28 cellular contexts compared by ENCODE assay signal in the genomic region with DNA sequence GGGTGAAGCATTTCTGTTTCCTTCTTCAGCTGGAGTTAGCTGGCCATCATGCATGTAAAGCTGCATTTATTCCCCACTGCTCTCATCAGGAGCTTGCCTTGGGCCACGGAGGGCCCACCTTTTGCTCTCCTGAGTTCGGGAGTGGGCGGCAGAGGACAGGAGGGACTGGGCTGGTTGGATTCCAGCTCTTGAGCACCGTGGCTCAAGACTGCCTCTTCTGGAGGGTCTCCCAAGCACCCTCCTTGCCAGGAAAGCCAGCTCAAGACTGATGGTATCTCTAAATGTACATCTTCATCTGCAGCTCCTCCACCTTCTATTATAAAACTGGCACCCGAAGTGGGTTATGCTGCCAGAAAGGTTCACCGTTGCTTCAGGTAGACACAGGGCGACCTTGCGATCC.
DNase-seq lines count a peak whose midpoint lies in the region; ATAC-seq, FAIRE-seq and TF ChIP-seq lines count a peak whose summit lies in the region.
"Had no signal": no experiment of that assay in that cellular context is flagged by ENCODE, and none has a peak within 500 bp of the region (broad histone marks: within the 10 kb centered on the region; RNA-seq: fewer than 3 reads in every experiment).

No MANE protein-coding gene starts in this region.

- no peaks in the 10 kb centered on the region for H3K9me3 ChIP-seq in H1 (ENCODE audit: insufficient read depth in 2 of 2, low read depth in 1 of 2, low read length in 1 of 2)
- H3K9me3 ChIP-seq: Caco-2 had no signal

- H3K4me1 Mint-ChIP-seq in progenitor cell of endocrine pancreas (ENCODE audit: low read depth), result peaks cover 9% of the 10 kb centered on the region
- H3K4me1 Mint-ChIP-seq in activated naive CD8-positive, alpha-beta T cell treated with anti-CD3 and anti-CD28 coated beads for 36 hours, result peaks cover 5% of the 10 kb centered on the region
- H3K4me1 Mint-ChIP-seq in activated CD4-positive, alpha-beta T cell treated with anti-CD3 and anti-CD28 coated beads, Interleukin-2, amount 10 ng/mL, durations not matched to agents 7 days and 5 days, result no peaks in the 10 kb centered on the region

- CTCF ChIA-PET in H1 (lab: Charles Lee; ENCODE audit: partially characterized antibody), result interaction anchor here (0.6 to 1.7 kb wide), 24 partner anchors 10 to 1155 kb away, joined by 3 to 6 read pairs (median 4); no protein-coding TSS in a partner anchor
- CTCF ChIA-PET in activated CD4-positive, alpha-beta T cell treated with anti-CD3 and anti-CD28 coated beads, Interleukin-2, amount 10 ng/mL, durations not matched to agents 7 days and 5 days (lab: Charles Lee), result no interaction called here

- 67% methylated on average over 8 of the region's 8 CpGs; no CpG with 5 or more reads in 1 of the 2 experiments for WGBS in H1 (ENCODE audit: extremely low coverage in 1 of 2, insufficient coverage in 1 of 2, insufficient read length in 1 of 2, insufficient replicate concordance in 2 of 2, low coverage in 1 of 2, low lambda C conversion rate in 2 of 2, missing lambda C conversion rate in 1 of 2), 2 experiments

- H3K4me2 ChIP-seq in H1 (ENCODE audit: insufficient read depth in 1 of 2, low read depth in 2 of 2, low read length in 2 of 2), result no peak overlapping the region; a peak in 1 of 4 replicates

- H3K79me2 ChIP-seq in H1 (ENCODE audit: control insufficient read depth in 1 of 2, insufficient read depth in 2 of 2, low read length in 2 of 2), result no peaks in the 10 kb centered on the region

- no peak overlapping the region for H4K91ac ChIP-seq in H1 (replicated peaks; ENCODE audit: insufficient read length, low read length)

- H3K4me1 ChIP-seq in H1 (replicated peaks in 1 of 4; ENCODE audit: control insufficient read depth in 3 of 4, insufficient read depth in 4 of 4, low read length in 3 of 4), result peaks cover 2 to 13% (median 8%) of the 10 kb centered on the region in 4 experiments; a peak in 6 of 7 replicates
- H3K4me1 ChIP-seq: Caco-2 had no signal

- H3K27me3 ChIP-seq in H7 (ENCODE audit: control insufficient read depth, insufficient read depth, low read length) (peaks cover 17% of the 10 kb centered on the region), H1 (replicated peaks in 1 of 4; ENCODE audit: control insufficient read depth in 3 of 4, extremely low read depth in 1 of 4, insufficient read depth in 3 of 4, low read length in 3 of 4) (peaks cover 0 to 10% (median 7%) of the 10 kb centered on the region in 4 experiments; a peak in 4 of 7 replicates)

- H3K9ac ChIP-seq in H1 (replicated peaks in 1 of 4; ENCODE audit: extremely low read depth in 1 of 4, low read depth in 3 of 4, low read length in 3 of 4), result no peak overlapping the region

- TF ChIP-seq RAD21 in H1 (IDR thresholded peaks at IDR 0.05 in 1 of 2, conservative IDR thresholded peaks at IDR 0.05 in 1 of 2; ENCODE audit: low read depth in 2 of 2, low read length in 2 of 2), result peak; percentile 73 to 78

- H3K4ac ChIP-seq in H1 (replicated peaks; ENCODE audit: insufficient read length, low read depth, low read length), result no peak overlapping the region

- H2BK12ac ChIP-seq in H1 (ENCODE audit: low read depth, low read length), result no peak overlapping the region

- no peaks in the 10 kb centered on the region for H3K9me3 Mint-ChIP-seq in progenitor cell of endocrine pancreas (ENCODE audit: low read depth)
- H3K9me3 Mint-ChIP-seq in activated naive CD8-positive, alpha-beta T cell treated with anti-CD3 and anti-CD28 coated beads for 36 hours, result no peaks in the 10 kb centered on the region
- no peaks in the 10 kb centered on the region for H3K9me3 Mint-ChIP-seq in activated CD4-positive, alpha-beta T cell treated with anti-CD3 and anti-CD28 coated beads, Interleukin-2, amount 10 ng/mL, durations not matched to agents 7 days and 5 days

- peaks cover 8% of the 10 kb centered on the region for H3K23me2 ChIP-seq in H1 (ENCODE audit: low read depth, low read length)

- H3K4me3 ChIP-seq in H7 (ENCODE audit: insufficient read depth, low read depth, low read length) (no peak overlapping the region), H1 (ENCODE audit: extremely low read depth in 1 of 4, insufficient read depth in 2 of 4, low read depth in 3 of 4, low read length in 4 of 4) (no peak overlapping the region)
- H3K4me3 ChIP-seq: K562, SK-N-MC had no signal

- H3K27ac Mint-ChIP-seq in progenitor cell of endocrine pancreas, result no peak overlapping the region
- H3K27ac Mint-ChIP-seq in activated naive CD8-positive, alpha-beta T cell treated with anti-CD3 and anti-CD28 coated beads for 36 hours, result no peak overlapping the region
- H3K27ac Mint-ChIP-seq in activated CD4-positive, alpha-beta T cell treated with anti-CD3 and anti-CD28 coated beads, Interleukin-2, amount 10 ng/mL, durations not matched to agents 7 days and 5 days, result no peak overlapping the region
- H3K27ac Mint-ChIP-seq: CD4-positive, CD25-positive, alpha-beta regulatory T cell; HFFc6 had no signal

- H3K18ac ChIP-seq in H1 (ENCODE audit: extremely low read depth, low read length), result no peak overlapping the region

- TF ChIP-seq POLR2A in H1 (IDR thresholded peaks at IDR 0.05; ENCODE audit: control extremely low read depth in 1 of 2, low read depth in 2 of 2, low read length in 2 of 2), result no peak

- no peak overlapping the region for H2BK5ac ChIP-seq in H1 (ENCODE audit: low read depth, low read length)

- H3K36me3 ChIP-seq in H7 (replicated peaks; ENCODE audit: control insufficient read depth, insufficient read depth, low read length) (no peaks in the 10 kb centered on the region), H1 (ENCODE audit: control insufficient read depth in 2 of 4, insufficient read depth in 4 of 4, low read length in 3 of 4) (no peaks in the 10 kb centered on the region; a peak in 1 of 8 replicates)

- H3K27me3 Mint-ChIP-seq in progenitor cell of endocrine pancreas, result peaks cover 79% of the 10 kb centered on the region
- H3K27me3 Mint-ChIP-seq in activated naive CD8-positive, alpha-beta T cell treated with anti-CD3 and anti-CD28 coated beads for 36 hours, result peaks cover 51% of the 10 kb centered on the region
- H3K27me3 Mint-ChIP-seq in activated CD4-positive, alpha-beta T cell treated with anti-CD3 and anti-CD28 coated beads, Interleukin-2, amount 10 ng/mL, durations not matched to agents 7 days and 5 days, result peaks cover 17% of the 10 kb centered on the region

- H3K27ac ChIP-seq in H1 (ENCODE audit: low read depth, low read length), result no peak overlapping the region
- H3K27ac ChIP-seq: HL-60, RWPE1, SK-N-MC had no signal

- H4K8ac ChIP-seq in H1 (ENCODE audit: extremely low read depth, insufficient read depth, low read length), result no peak overlapping the region

- no peak overlapping the region for H3K14ac ChIP-seq in H1 (ENCODE audit: insufficient read length)

- POLR2A ChIA-PET in H1 (lab: Charles Lee; ENCODE audit: partially characterized antibody), result no interaction called here
- POLR2A ChIA-PET in activated CD4-positive, alpha-beta T cell treated with anti-CD3 and anti-CD28 coated beads, Interleukin-2, amount 10 ng/mL, durations not matched to agents 7 days and 5 days (lab: Charles Lee), result no interaction called here

- no peak overlapping the region for H4K5ac ChIP-seq in H1 (ENCODE audit: insufficient read length, low read depth, low read length)

- ATAC-seq in GM21423 (IDR thresholded peaks at IDR 0.05; ENCODE audit: unreplicated experiment), result no peak
- ATAC-seq: HepG2, K562 had no signal

- no peak overlapping the region for H2BK15ac ChIP-seq in H1 (ENCODE audit: low read length)

- H3K79me1 ChIP-seq in H1 (ENCODE audit: low read depth, low read length), result no peaks in the 10 kb centered on the region

- no peak overlapping the region for H3K56ac ChIP-seq in H1 (replicated peaks; ENCODE audit: insufficient read length, low read depth, low read length)

- TF ChIP-seq CTCF in H1 (IDR thresholded peaks at IDR 0.05; ENCODE audit: control extremely low read depth in 1 of 3, insufficient read depth in 1 of 3, low read depth in 1 of 3, low read length in 3 of 3) (peak; percentile 49 to 72 (median 62)), progenitor cell of endocrine pancreas (IDR thresholded peaks at IDR 0.05; ENCODE audit: unreplicated experiment) (peak; percentile 15)

- H2BK120ac ChIP-seq in H1 (replicated peaks; ENCODE audit: low read depth, low read length), result no peak overlapping the region

- H3K23ac ChIP-seq in H1 (ENCODE audit: insufficient read length), result no peak overlapping the region

- H2AK5ac ChIP-seq in H1 (ENCODE audit: low read depth, low read length), result no peak overlapping the region

- FAIRE-seq in H1 (lab: Jason Lieb, UNC), result no peak
- FAIRE-seq: GM12892, H54, HepG2, K562 had no signal

- H2AFZ ChIP-seq in H1 (ENCODE audit: low read length), result no peak overlapping the region

- no peak for TF ChIP-seq EP300 in H1 (IDR thresholded peaks at IDR 0.05; ENCODE audit: borderline replicate concordance in 1 of 2, low read depth in 2 of 2, low read length in 2 of 2)

- H2BK20ac ChIP-seq in H1 (ENCODE audit: low read length), result no peak overlapping the region

- no peak overlapping the region for H3K4me3 Mint-ChIP-seq in progenitor cell of endocrine pancreas (ENCODE audit: low read depth)
- no peak overlapping the region for H3K4me3 Mint-ChIP-seq in activated naive CD8-positive, alpha-beta T cell treated with anti-CD3 and anti-CD28 coated beads for 36 hours
- H3K4me3 Mint-ChIP-seq in activated CD4-positive, alpha-beta T cell treated with anti-CD3 and anti-CD28 coated beads, Interleukin-2, amount 10 ng/mL, durations not matched to agents 7 days and 5 days, result no peak overlapping the region
- H3K4me3 Mint-ChIP-seq: CD4-positive, CD25-positive, alpha-beta regulatory T cell; HFFc6 had no signal

- DNase-seq in ELF-1 (ENCODE audit: low read depth, low spot score) (peak; percentile 56), H7 (peak; percentile 81), H1 (ENCODE audit: low read depth in 1 of 2, low spot score in 2 of 2) (no peak), progenitor cell of endocrine pancreas (ENCODE audit: low spot score, unreplicated experiment) (no peak)
- no peak for DNase-seq in activated naive CD8-positive, alpha-beta T cell treated with anti-CD3 and anti-CD28 coated beads for 36 hours
- no peak for DNase-seq in activated CD4-positive, alpha-beta T cell treated with anti-CD3 and anti-CD28 coated beads, Interleukin-2, amount 10 ng/mL, durations not matched to agents 7 days and 5 days
- DNase-seq: Caco-2; CD4-positive, CD25-positive, alpha-beta regulatory T cell; DMS 273 treated with DMSO at 0.1 percent for 48 hours; DMS79 treated with DMSO at 0.1 percent for 48 hours; HFFc6; MM.1S; NCI-H1048; NCI-H1417 treated with DMSO at 0.1 percent for 48 hours; NCI-H187; NCI-H446; NCI-H69; NK-92 treated with Interleukin-12 subunit alpha and Interleukin-12 subunit beta, amount 100 ng/mL, for 24 hours; SHP77 treated with DMSO at 0.1 percent for 48 hours; SW 1271 had no signal

- no peaks in the 10 kb centered on the region for H4K20me1 ChIP-seq in H1 (replicated peaks in 1 of 2; ENCODE audit: control insufficient read depth in 1 of 2, insufficient read depth in 2 of 2, low read length in 2 of 2)

- no peaks in the 10 kb centered on the region for H3K36me3 Mint-ChIP-seq in progenitor cell of endocrine pancreas (ENCODE audit: insufficient read depth)
- H3K36me3 Mint-ChIP-seq in activated naive CD8-positive, alpha-beta T cell treated with anti-CD3 and anti-CD28 coated beads for 36 hours, result no peaks in the 10 kb centered on the region
- no peaks in the 10 kb centered on the region for H3K36me3 Mint-ChIP-seq in activated CD4-positive, alpha-beta T cell treated with anti-CD3 and anti-CD28 coated beads, Interleukin-2, amount 10 ng/mL, durations not matched to agents 7 days and 5 days (ENCODE audit: low read depth)
- H3K36me3 Mint-ChIP-seq: CD4-positive, CD25-positive, alpha-beta regulatory T cell had no signal

Comparison
In these comparisons a context has a peak if more than half of its experiments do, and no peak if none do; other contexts are left out.
1. DNase-seq: peak in ELF-1 (single experiment) and H7 (single experiment); none in H1 (0 of 2), progenitor cell of endocrine pancreas (single experiment), activated naive CD8-positive, alpha-beta T cell treated with anti-CD3 and anti-CD28 coated beads for 36 hours (single experiment) and activated CD4-positive, alpha-beta T cell treated with anti-CD3 and anti-CD28 coated beads, Interleukin-2, amount 10 ng/mL, durations not matched to agents 7 days and 5 days (single experiment).